ENCODE assay signal across 12 cellular contexts in the genomic region with DNA sequence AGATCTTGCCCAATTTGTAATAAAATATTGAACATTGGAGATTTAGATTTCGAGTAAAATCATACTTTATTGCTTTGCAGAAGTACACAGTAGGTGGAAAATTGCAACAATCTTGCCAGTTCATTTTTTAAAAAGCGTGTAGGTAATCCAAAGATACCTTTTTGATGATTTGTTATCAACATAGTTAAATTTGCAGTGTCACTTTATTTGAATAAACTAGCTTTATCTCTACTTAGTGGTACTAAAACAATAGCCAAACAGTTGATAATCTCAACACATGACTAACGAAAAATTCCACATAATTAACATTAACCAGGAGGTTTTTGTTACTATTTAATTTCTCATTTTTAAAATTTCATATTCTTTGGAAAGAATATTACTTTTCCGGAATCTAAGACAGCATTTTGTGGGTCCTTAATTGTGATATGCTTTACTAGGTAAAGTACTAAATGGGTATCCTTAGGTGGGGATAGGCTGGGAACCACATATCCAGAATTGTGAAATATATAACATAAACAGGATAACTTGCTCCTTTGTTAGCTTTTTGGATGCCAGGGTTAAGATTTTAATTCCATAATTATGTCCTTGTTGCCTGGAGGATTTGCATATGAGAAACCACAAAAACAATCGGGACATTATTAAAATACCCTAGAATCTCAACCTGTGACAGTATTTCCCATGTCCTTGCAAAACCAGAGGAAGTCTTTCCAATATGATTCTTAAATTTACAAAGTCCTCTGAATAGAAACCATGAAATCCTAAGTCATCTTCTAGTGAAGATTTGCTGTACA. TPM values are rescaled to one million over a fixed set of nuclear protein-coding genes. Genes with fewer than 3 reads are reported as not detected.
DNase-seq lines count a peak whose midpoint lies in the region; ATAC-seq, FAIRE-seq and TF ChIP-seq lines count a peak whose summit lies in the region.
"Had no signal": no experiment of that assay in that cellular context is flagged by ENCODE, and none has a peak within 500 bp of the region (broad histone marks: within the 10 kb centered on the region; RNA-seq: fewer than 3 reads in every experiment).

No MANE protein-coding gene starts in this region.

- no peak for TF ChIP-seq POLR2A in H54 (IDR thresholded peaks at IDR 0.05; ENCODE audit: low read depth, low read length)

- no peaks in the 10 kb centered on the region for H3K36me3 ChIP-seq in skeletal muscle satellite cell (ENCODE audit: insufficient read depth, low read length)

- H3K4me2 ChIP-seq in skeletal muscle satellite cell (ENCODE audit: low read length) = peak overlapping the region; percentile 95

- peaks cover 20% of the 10 kb centered on the region for H3K4me1 ChIP-seq in skeletal muscle satellite cell (ENCODE audit: control insufficient read depth, insufficient read depth, low read length)

- H3K9me3 Mint-ChIP-seq in activated CD4-positive, alpha-beta T cell treated with anti-CD3 and anti-CD28 coated beads, Interleukin-2, amount 10 ng/mL, durations not matched to agents 7 days and 5 days = no peaks in the 10 kb centered on the region

- H3K4me3 ChIP-seq in skeletal muscle satellite cell (ENCODE audit: low read length) = no peak overlapping the region

- H3K27me3 Mint-ChIP-seq in activated CD4-positive, alpha-beta T cell treated with anti-CD3 and anti-CD28 coated beads, Interleukin-2, amount 10 ng/mL, durations not matched to agents 7 days and 5 days = no peaks in the 10 kb centered on the region
- no peaks in the 10 kb centered on the region for H3K27me3 Mint-ChIP-seq in T-helper 17 cell

- peaks cover 55% of the 10 kb centered on the region for H3K4me1 Mint-ChIP-seq in activated CD4-positive, alpha-beta T cell treated with anti-CD3 and anti-CD28 coated beads, Interleukin-2, amount 10 ng/mL, durations not matched to agents 7 days and 5 days
- H3K4me1 Mint-ChIP-seq in T-helper 17 cell = peaks cover 36% of the 10 kb centered on the region

- CTCF ChIA-PET in activated CD4-positive, alpha-beta T cell treated with anti-CD3 and anti-CD28 coated beads, Interleukin-2, amount 10 ng/mL, durations not matched to agents 7 days and 5 days (lab: Charles Lee) = interaction anchor here (1.0 to 1.2 kb wide), 2 partner anchors 18 to 26 kb away, joined by 3 to 4 read pairs; no protein-coding TSS in a partner anchor

- POLR2A ChIA-PET in activated CD4-positive, alpha-beta T cell treated with anti-CD3 and anti-CD28 coated beads, Interleukin-2, amount 10 ng/mL, durations not matched to agents 7 days and 5 days (lab: Charles Lee) = no interaction called here

- ATAC-seq in T-helper 17 cell = no peak

- H3K9ac ChIP-seq in skeletal muscle satellite cell (ENCODE audit: low read depth, low read length) = no peak overlapping the region

- FAIRE-seq in H54 (lab: Jason Lieb, UNC) = no peak

- peak overlapping the region; percentile 97 for H3K4me3 Mint-ChIP-seq in activated CD4-positive, alpha-beta T cell treated with anti-CD3 and anti-CD28 coated beads, Interleukin-2, amount 10 ng/mL, durations not matched to agents 7 days and 5 days
- H3K4me3 Mint-ChIP-seq in T-helper 17 cell = peak overlapping the region; percentile 52

- peak overlapping the region; percentile 50 for H3K27ac Mint-ChIP-seq in activated CD4-positive, alpha-beta T cell treated with anti-CD3 and anti-CD28 coated beads, Interleukin-2, amount 10 ng/mL, durations not matched to agents 7 days and 5 days
- peak overlapping the region; percentile 92 for H3K27ac Mint-ChIP-seq in T-helper 17 cell

- H3K27me3 ChIP-seq in skeletal muscle satellite cell (ENCODE audit: control insufficient read depth, insufficient read depth, low read length) = no peaks in the 10 kb centered on the region

- DNase-seq in activated CD4-positive, alpha-beta T cell treated with anti-CD3 and anti-CD28 coated beads, Interleukin-2, amount 10 ng/mL, durations not matched to agents 7 days and 5 days = no peak
- no peak for DNase-seq in activated CD4-positive, alpha-beta T cell treated with anti-CD3 and anti-CD28 coated beads for 4 hours
- DNase-seq in T-helper 17 cell (no peak), foreskin melanocyte (peak; percentile 65), NAMALWA (ENCODE audit: low spot score) (no peak), H54 (ENCODE audit: insufficient read length, low spot score) (no peak)
- DNase-seq in central memory CD4-positive, alpha-beta T cell = no peak
- DNase-seq: cerebellar nuclear complex; NCI-H1694; stimulated activated CD4-positive, alpha-beta T cell treated with anti-CD3 and anti-CD28 coated beads, Interleukin-4, amount 100 ng/mL, for 4 hours; T1000 had no signal

- peaks cover 35% of the 10 kb centered on the region for H3K36me3 Mint-ChIP-seq in activated CD4-positive, alpha-beta T cell treated with anti-CD3 and anti-CD28 coated beads, Interleukin-2, amount 10 ng/mL, durations not matched to agents 7 days and 5 days (ENCODE audit: low read depth)
- H3K36me3 Mint-ChIP-seq in T-helper 17 cell (ENCODE audit: low read depth) = peaks cover 7% of the 10 kb centered on the region

- no peaks in the 10 kb centered on the region for H3K9me3 ChIP-seq in T-helper 17 cell (ENCODE audit: control insufficient read depth, low read length, poor library complexity, severe bottlenecking)
- H3K9me3 ChIP-seq in skeletal muscle satellite cell (replicated peaks; ENCODE audit: low read length) = no peaks in the 10 kb centered on the region

RNA-seq across cellular contexts. Expression of a gene that starts 2.4 kb away (rescaled TPM):
- total RNA-seq in activated CD4-positive, alpha-beta T cell treated with anti-CD3 and anti-CD28 coated beads, Interleukin-2, amount 10 ng/mL, durations not matched to agents 7 days and 5 days = 10 to 100 TPM; 42.7 to 54.5 TPM
- 100 to 1,000 TPM; 170 to 199 TPM for total RNA-seq in T-helper 17 cell
- total RNA-seq in skeletal muscle satellite cell (2012; rRNA removed) = 36.9 and 47.7 TPM in 2 replicates
